Comparison of ENCODE assay signal across 9 cellular contexts in genomic region chr6:28544211-28544610, GRCh38. TPM values are rescaled to one million over a fixed set of nuclear protein-coding genes. Genes with fewer than 3 reads are reported as not detected.
DNase-seq lines count a peak whose midpoint lies in the region; ATAC-seq and TF ChIP-seq lines count a peak whose summit lies in the region.
"Had no signal": no experiment of that assay in that cellular context is flagged by ENCODE, and none has a peak within 500 bp of the region (broad histone marks: within the 10 kb centered on the region; RNA-seq: fewer than 3 reads in every experiment).

No MANE protein-coding gene starts in this region.

- peaks cover 26% of the 10 kb centered on the region for H3K4me1 Mint-ChIP-seq in activated CD4-positive, alpha-beta T cell treated with anti-CD3 and anti-CD28 coated beads, Interleukin-2, amount 10 ng/mL, durations not matched to agents 7 days and 5 days

- POLR2A ChIA-PET in activated CD4-positive, alpha-beta T cell treated with anti-CD3 and anti-CD28 coated beads, Interleukin-2, amount 10 ng/mL, durations not matched to agents 7 days and 5 days (lab: Charles Lee), result no interaction called here

- no peak for TF ChIP-seq POLR2A in Peyer's patch (IDR thresholded peaks at IDR 0.05)

- H3K36me3 ChIP-seq in SK-N-MC (ENCODE audit: insufficient read depth, low read length) (no peaks in the 10 kb centered on the region), fibroblast of lung (ENCODE audit: control insufficient read depth, insufficient read depth, low read length) (no peaks in the 10 kb centered on the region), Peyer's patch (no peaks in the 10 kb centered on the region)

- H3K27me3 Mint-ChIP-seq in activated CD4-positive, alpha-beta T cell treated with anti-CD3 and anti-CD28 coated beads, Interleukin-2, amount 10 ng/mL, durations not matched to agents 7 days and 5 days, result peaks cover 64% of the 10 kb centered on the region

- H3K4me1 ChIP-seq in fibroblast of lung (ENCODE audit: control insufficient read depth, extremely low read depth, insufficient read depth, low read length), result no peaks in the 10 kb centered on the region
- no peaks in the 10 kb centered on the region for H3K4me1 ChIP-seq in Peyer's patch

- peak overlapping the region; percentile 55 for H3K9ac ChIP-seq in SK-N-MC (ENCODE audit: insufficient read length)
- no peak overlapping the region for H3K9ac ChIP-seq in fibroblast of lung (ENCODE audit: insufficient read depth, low read length)

- peak overlapping the region; percentile 83 for H3K27ac ChIP-seq in SK-N-MC
- H3K27ac ChIP-seq in fibroblast of lung (ENCODE audit: insufficient read depth, low read length), result no peak overlapping the region
- no peak overlapping the region for H3K27ac ChIP-seq in Peyer's patch

- H3K27me3 ChIP-seq in fibroblast of lung (ENCODE audit: control insufficient read depth, insufficient read depth, low read length), result no peaks in the 10 kb centered on the region
- H3K27me3 ChIP-seq in Peyer's patch, result no peaks in the 10 kb centered on the region

- TF ChIP-seq CTCF in fibroblast of lung (conservative IDR thresholded peaks at IDR 0.05 in 1 of 2, IDR thresholded peaks at IDR 0.05 in 1 of 2; ENCODE audit: low read depth in 1 of 2, low read length in 2 of 2) (no peak), retinal pigment epithelial cell (conservative IDR thresholded peaks at IDR 0.05; ENCODE audit: low read depth, low read length) (no peak), Peyer's patch (IDR thresholded peaks at IDR 0.05) (no peak)

- H2AFZ ChIP-seq in fibroblast of lung (ENCODE audit: low read length), result no peak overlapping the region

- no peaks in the 10 kb centered on the region for H3K36me3 Mint-ChIP-seq in activated CD4-positive, alpha-beta T cell treated with anti-CD3 and anti-CD28 coated beads, Interleukin-2, amount 10 ng/mL, durations not matched to agents 7 days and 5 days (ENCODE audit: low read depth)

- peak overlapping the region; percentile 64 for H3K27ac Mint-ChIP-seq in activated CD4-positive, alpha-beta T cell treated with anti-CD3 and anti-CD28 coated beads, Interleukin-2, amount 10 ng/mL, durations not matched to agents 7 days and 5 days

- H3K4me3 Mint-ChIP-seq in activated CD4-positive, alpha-beta T cell treated with anti-CD3 and anti-CD28 coated beads, Interleukin-2, amount 10 ng/mL, durations not matched to agents 7 days and 5 days, result peak overlapping the region; percentile 75

- H4K20me1 ChIP-seq in fibroblast of lung (ENCODE audit: control insufficient read depth, extremely low read depth, insufficient read depth, low read length), result no peaks in the 10 kb centered on the region

- no peaks in the 10 kb centered on the region for H3K79me2 ChIP-seq in fibroblast of lung (ENCODE audit: control insufficient read depth, insufficient read depth, low read length)

- H3K9me3 ChIP-seq in SK-N-MC (ENCODE audit: low read depth, low read length), result no peaks in the 10 kb centered on the region
- no peaks in the 10 kb centered on the region for H3K9me3 ChIP-seq in fibroblast of lung (ENCODE audit: control insufficient read depth, insufficient read depth, low read depth, low read length)
- no peaks in the 10 kb centered on the region for H3K9me3 ChIP-seq in Peyer's patch

- peak overlapping the region; percentile 64 for H3K4me2 ChIP-seq in fibroblast of lung (ENCODE audit: extremely low read depth, insufficient read depth, low read length)

- no peak for DNase-seq in activated CD4-positive, alpha-beta T cell treated with anti-CD3 and anti-CD28 coated beads, Interleukin-2, amount 10 ng/mL, durations not matched to agents 7 days and 5 days
- DNase-seq in activated CD4-positive, alpha-beta T cell treated with anti-CD3 and anti-CD28 coated beads, Interleukin-2, amount 50 U/mL, for 1 hour, result no peak
- DNase-seq in SK-N-MC (ENCODE audit: low read depth, low spot score) (no peak), fibroblast of lung (ENCODE audit: low read depth in 2 of 2) (peak in 1 of 2 donors; percentile 4), retinal pigment epithelial cell (ENCODE audit: low read depth) (no peak), NCI-H1048 (lab: John Stamatoyannopoulos, UW) (no peak), Peyer's patch (no peak)

- no peaks in the 10 kb centered on the region for H3K9me3 Mint-ChIP-seq in activated CD4-positive, alpha-beta T cell treated with anti-CD3 and anti-CD28 coated beads, Interleukin-2, amount 10 ng/mL, durations not matched to agents 7 days and 5 days

- H3K4me3 ChIP-seq in SK-N-MC (peak overlapping the region; percentile 63), fibroblast of lung (replicated peaks in 1 of 4; ENCODE audit: control extremely low read depth in 1 of 4, insufficient read depth in 1 of 4, low read depth in 3 of 4, low read length in 4 of 4) (peak overlapping the region in 3 of 4 experiments; percentile 10 to 54 (median 36)), retinal pigment epithelial cell (ENCODE audit: low read length) (peak overlapping the region; percentile 67), Peyer's patch (no peak overlapping the region)

- ATAC-seq in GM21515 (IDR thresholded peaks at IDR 0.05; ENCODE audit: unreplicated experiment), result no peak

- CTCF ChIA-PET in activated CD4-positive, alpha-beta T cell treated with anti-CD3 and anti-CD28 coated beads, Interleukin-2, amount 10 ng/mL, durations not matched to agents 7 days and 5 days (lab: Charles Lee), result no interaction called here

RNA-seq across cellular contexts. Expression of gene GPX5, which starts 18.5 kb away (rescaled TPM):
- total RNA-seq in activated CD4-positive, alpha-beta T cell treated with anti-CD3 and anti-CD28 coated beads, Interleukin-2, amount 10 ng/mL, durations not matched to agents 7 days and 5 days, result not detected
- total RNA-seq in fibroblast of lung, result not detected in 2 replicates
- polyA plus RNA-seq in fibroblast of lung, result not detected in 2 replicates
- not detected in 2 replicates for polyA plus RNA-seq in fibroblast of lung (2012)
- polyA minus RNA-seq in fibroblast of lung (ENCODE audit: low replicate concordance), result not detected in 2 replicates
- total RNA-seq in Peyer's patch, result not detected
- total RNA-seq: mucosa of gallbladder had no signal

RNA-seq across cellular contexts. Expression of gene GPX6, which starts 28.6 kb away (rescaled TPM):
- not detected for total RNA-seq in activated CD4-positive, alpha-beta T cell treated with anti-CD3 and anti-CD28 coated beads, Interleukin-2, amount 10 ng/mL, durations not matched to agents 7 days and 5 days
- total RNA-seq in fibroblast of lung, result not detected in 2 replicates
- not detected in 2 replicates for polyA plus RNA-seq in fibroblast of lung
- polyA plus RNA-seq in fibroblast of lung (2012), result not detected in 2 replicates
- not detected in 2 replicates for polyA minus RNA-seq in fibroblast of lung (ENCODE audit: low replicate concordance)
- total RNA-seq in Peyer's patch, result not detected
- total RNA-seq: mucosa of gallbladder had no signal

Comparison
In these comparisons a context has a peak if more than half of its experiments do, and no peak if none do; other contexts are left out.
1. H3K4me3 ChIP-seq: peak in SK-N-MC (single experiment), fibroblast of lung (3 of 4) and retinal pigment epithelial cell (single experiment); none in Peyer's patch (0 of 4).